In the genomic region with DNA sequence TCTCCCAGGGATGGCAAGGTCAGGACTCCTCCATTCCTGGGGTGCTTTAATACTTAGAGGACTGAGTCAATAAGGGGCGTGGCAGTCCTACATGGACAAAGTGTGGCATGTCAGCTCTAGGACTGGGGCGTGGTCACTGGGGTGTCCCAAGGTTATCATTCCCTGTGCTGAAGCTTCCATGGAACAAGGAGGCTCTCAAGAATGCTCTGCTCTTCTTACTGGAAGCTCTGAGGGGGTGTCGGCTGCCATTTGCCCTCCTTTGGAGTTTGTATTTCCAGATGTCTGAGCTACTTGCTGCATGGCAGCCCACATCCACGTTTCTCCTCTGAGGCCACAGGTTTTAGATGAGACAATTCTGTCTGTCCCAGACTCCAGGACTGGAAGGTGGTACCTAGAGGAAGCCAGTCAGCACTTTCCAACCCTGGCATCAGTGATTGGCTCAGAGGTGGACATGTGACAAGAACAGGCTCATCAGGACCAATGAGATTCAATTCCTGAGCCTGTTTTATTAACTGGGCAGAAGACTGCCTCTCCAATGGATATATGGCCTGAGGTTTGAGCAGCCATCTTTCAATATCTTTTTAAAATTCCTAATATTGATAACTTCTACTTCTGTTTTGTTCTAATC, we compare ENCODE assay signal across 20 cellular contexts.
"Had no signal": no experiment of that assay in that cellular context is flagged by ENCODE, and none has a peak within 500 bp of the region (broad histone marks: within the 10 kb centered on the region; RNA-seq: fewer than 3 reads in every experiment).

No MANE protein-coding gene starts in this region.

- ATAC-seq: heart left ventricle; naive thymus-derived CD4-positive, alpha-beta T cell; psoas muscle; sciatic nerve had no signal

- DNase-seq: dorsolateral prefrontal cortex; effector CD8-positive, alpha-beta T cell; foreskin melanocyte; heart left ventricle; hippocampal formation; kidney glomerular epithelial cell; naive thymus-derived CD4-positive, alpha-beta T cell; nephron progenitor cell; psoas muscle; retina; stimulated activated CD4-positive, alpha-beta T cell treated with anti-CD3 and anti-CD28 coated beads, Interleukin-12 subunit alpha, Interleukin-12 subunit beta, amount 100 ng/mL, for 4 hours; stimulated activated naive CD4-positive, alpha-beta T cell; stomach; substantia nigra; transverse colon had no signal

- H3K4me1 ChIP-seq: psoas muscle had no signal

- H3K27me3 ChIP-seq: transverse colon had no signal

- H3K27ac Mint-ChIP-seq: naive thymus-derived CD4-positive, alpha-beta T cell; nephron progenitor cell had no signal

- H3K27ac ChIP-seq: coronary artery, dorsolateral prefrontal cortex, heart left ventricle, psoas muscle, skin epidermis, stomach, thoracic aorta, transverse colon had no signal

- H3K4me3 Mint-ChIP-seq: naive thymus-derived CD4-positive, alpha-beta T cell; nephron progenitor cell had no signal

- H3K36me3 Mint-ChIP-seq: naive thymus-derived CD4-positive, alpha-beta T cell had no signal

- H3K9me3 ChIP-seq: heart left ventricle, psoas muscle, stomach, thoracic aorta, transverse colon had no signal

- H3K4me1 Mint-ChIP-seq: naive thymus-derived CD4-positive, alpha-beta T cell had no signal

- H3K36me3 ChIP-seq: heart left ventricle, stomach, thoracic aorta, transverse colon had no signal

- FAIRE-seq: islet of Langerhans had no signal

- H3K4me3 ChIP-seq: coronary artery, dorsolateral prefrontal cortex, heart left ventricle, psoas muscle, skin epidermis, stomach, thoracic aorta, transverse colon had no signal
